In the genomic region with DNA sequence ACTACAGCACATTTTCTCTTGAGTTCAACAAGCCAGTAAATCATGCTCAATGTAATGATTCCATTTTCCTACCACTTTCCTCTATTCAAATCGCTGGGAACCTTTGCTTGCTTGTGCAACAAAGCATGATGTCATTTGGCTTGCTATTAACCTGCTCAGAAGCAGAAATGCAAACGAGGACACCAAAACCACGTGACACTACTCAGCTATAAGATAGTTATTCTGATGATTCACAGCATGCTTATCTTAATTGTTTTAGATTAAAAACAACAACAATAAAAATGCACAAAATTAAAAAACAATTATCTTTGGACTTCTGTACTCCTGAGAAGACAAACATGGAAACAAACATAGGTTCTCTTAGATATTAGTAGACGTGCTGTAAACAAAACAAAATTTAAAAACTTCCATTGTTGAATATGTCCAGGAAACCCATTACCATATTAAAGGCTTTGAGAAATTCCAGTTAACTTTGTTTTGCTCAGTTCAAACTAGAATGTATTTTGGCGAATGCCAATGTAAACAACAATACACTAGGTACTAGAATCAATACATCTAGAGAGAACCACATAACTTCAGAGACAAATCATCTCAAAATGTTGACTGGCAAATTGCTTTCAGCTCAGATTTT, we compare ENCODE assay signal across 12 cellular contexts.
DNase-seq lines count a peak whose midpoint lies in the region; ATAC-seq and TF ChIP-seq lines count a peak whose summit lies in the region.
"Had no signal": no experiment of that assay in that cellular context is flagged by ENCODE, and none has a peak within 500 bp of the region (broad histone marks: within the 10 kb centered on the region; RNA-seq: fewer than 3 reads in every experiment).

No MANE protein-coding gene starts in this region.

- ATAC-seq in HG03354 (IDR thresholded peaks at IDR 0.05; ENCODE audit: poor library complexity, severe bottlenecking, unreplicated experiment) (peak; percentile 58), HG03439 (IDR thresholded peaks at IDR 0.05; ENCODE audit: unreplicated experiment) (no peak)

- no peaks in the 10 kb centered on the region for H3K9me3 ChIP-seq in ascending aorta

- intact Hi-C loops in ascending aorta (cut with DNase I), result no loop called here

- TF ChIP-seq CTCF in VCaP (conservative IDR thresholded peaks at IDR 0.05) (no peak), ascending aorta (IDR thresholded peaks at IDR 0.05) (no peak)

- DNase-seq in EH (ENCODE audit: low read depth), result peak; percentile 40
- peak; percentile 77 for DNase-seq in iris pigment epithelial cell (ENCODE audit: low read depth)
- no peak for DNase-seq in dedifferentiated amniotic fluid mesenchymal stem cell (ENCODE audit: extremely low spot score)
- DNase-seq in ascending aorta (ENCODE audit: low spot score in 2 of 2), result no peak
- no peak for DNase-seq in ACHN
- DNase-seq: activated gamma-delta T cell; DMS79; stimulated activated CD4-positive, alpha-beta T cell treated with anti-CD3 and anti-CD28 coated beads, Interleukin-12 subunit alpha, Interleukin-12 subunit beta, amount 100 ng/mL, for 4 hours; WERI-Rb-1 had no signal

- in situ Hi-C loops in ACHN (cut with HindIII; ENCODE audit: low pct_ligation_motif_present, low pct_unique_long_range_greater_than_20kb, low sequenced_read_pairs), result no loop called here

- H3K4me3 ChIP-seq in ascending aorta, result no peak overlapping the region

- no peaks in the 10 kb centered on the region for H3K4me1 ChIP-seq in ascending aorta

- no peaks in the 10 kb centered on the region for H3K27me3 ChIP-seq in ascending aorta

- H3K27ac ChIP-seq in VCaP, result peak overlapping the region; percentile 40
- H3K27ac ChIP-seq in ascending aorta, result no peak overlapping the region
- H3K27ac ChIP-seq: WERI-Rb-1 had no signal

- no peaks in the 10 kb centered on the region for H3K36me3 ChIP-seq in ascending aorta
- H3K36me3 ChIP-seq: WERI-Rb-1 had no signal

Comparison
In these comparisons a context has a peak if more than half of its experiments do, and no peak if none do; other contexts are left out.
1. DNase-seq: peak in EH (single experiment) and iris pigment epithelial cell (single experiment); none in dedifferentiated amniotic fluid mesenchymal stem cell (single experiment), ascending aorta (0 of 2) and ACHN (single experiment).